11 cellular contexts compared by ENCODE assay signal in genomic region chr11:61718046-61718531, GRCh38. TPM values are rescaled to one million over a fixed set of nuclear protein-coding genes. Genes with fewer than 3 reads are reported as not detected.
DNase-seq lines count a peak whose midpoint lies in the region; ATAC-seq and TF ChIP-seq lines count a peak whose summit lies in the region.
"Had no signal": no experiment of that assay in that cellular context is flagged by ENCODE, and none has a peak within 500 bp of the region (broad histone marks: within the 10 kb centered on the region; RNA-seq: fewer than 3 reads in every experiment).

No MANE protein-coding gene starts in this region.

- H3K4me3 Mint-ChIP-seq in chondrocyte (ENCODE audit: unreplicated experiment) = peak overlapping the region; percentile 78
- no peak overlapping the region for H3K4me3 Mint-ChIP-seq in activated T-cell treated with anti-CD3 and anti-CD28 coated beads, Interleukin-2, amount 50 U/mL, for 24 hours

- H4K20me1 ChIP-seq in smooth muscle cell (ENCODE audit: low read depth) = no peaks in the 10 kb centered on the region

- H3K4me3 ChIP-seq in HFF-Myc (replicated peaks; ENCODE audit: low read depth, low read length) (peak overlapping the region; percentile 61), smooth muscle cell (peak overlapping the region; percentile 61)

- 37% methylated on average over 6 of the region's 9 CpGs for WGBS in smooth muscle cell (ENCODE audit: low lambda C conversion rate)

- no peaks in the 10 kb centered on the region for H3K27me3 ChIP-seq in smooth muscle cell (ENCODE audit: low read depth)

- no peaks in the 10 kb centered on the region for H3K36me3 Mint-ChIP-seq in chondrocyte (ENCODE audit: low read depth)
- no peaks in the 10 kb centered on the region for H3K36me3 Mint-ChIP-seq in activated T-cell treated with anti-CD3 and anti-CD28 coated beads, Interleukin-2, amount 50 U/mL, for 24 hours (ENCODE audit: low read depth)

- no peaks in the 10 kb centered on the region for H3K36me3 ChIP-seq in smooth muscle cell (ENCODE audit: low read depth)

- DNase-seq in HFF-Myc (ENCODE audit: extremely low read depth, low read depth) (no peak), chondrocyte (ENCODE audit: low spot score) (no peak), left kidney (ENCODE audit: low read depth, low spot score) (peak; percentile 31), smooth muscle cell (lab: John Stamatoyannopoulos, UW; ENCODE audit: unreplicated experiment) (no peak), NCI-H187 treated with DMSO at 0.1 percent for 48 hours (lab: John Stamatoyannopoulos, UW) (no peak)
- no peak for DNase-seq in activated T-cell treated with anti-CD3 and anti-CD28 coated beads, Interleukin-2, amount 50 U/mL, for 24 hours
- DNase-seq: activated T-cell treated with anti-CD3 and anti-CD28 coated beads, Interleukin-2, amount 50 U/mL, for 1 hour; stimulated activated CD4-positive, alpha-beta T cell treated with anti-CD3 and anti-CD28 coated beads, Interleukin-4, amount 100 ng/mL, for 24 hours had no signal

- peaks cover 22% of the 10 kb centered on the region for H3K4me1 Mint-ChIP-seq in chondrocyte (ENCODE audit: low read depth)
- H3K4me1 Mint-ChIP-seq in activated T-cell treated with anti-CD3 and anti-CD28 coated beads, Interleukin-2, amount 50 U/mL, for 24 hours (ENCODE audit: low read depth) = no peaks in the 10 kb centered on the region

- H2AFZ ChIP-seq in smooth muscle cell (ENCODE audit: low read depth) = no peak overlapping the region

- H3K9ac ChIP-seq in smooth muscle cell (ENCODE audit: low read depth) = peak overlapping the region; percentile 64
- H3K9ac ChIP-seq: KMS-11 had no signal

- peaks cover 9% of the 10 kb centered on the region for H3K4me1 ChIP-seq in smooth muscle cell (ENCODE audit: low read depth)

- no peaks in the 10 kb centered on the region for H3K9me3 ChIP-seq in smooth muscle cell (replicated peaks; ENCODE audit: low read depth)

- no peaks in the 10 kb centered on the region for H3K79me2 ChIP-seq in smooth muscle cell (ENCODE audit: low read depth)

- H3K9me3 Mint-ChIP-seq in chondrocyte (ENCODE audit: low read depth) = no peaks in the 10 kb centered on the region
- no peaks in the 10 kb centered on the region for H3K9me3 Mint-ChIP-seq in activated T-cell treated with anti-CD3 and anti-CD28 coated beads, Interleukin-2, amount 50 U/mL, for 24 hours

- peak overlapping the region; percentile 87 for H3K27ac Mint-ChIP-seq in chondrocyte (ENCODE audit: unreplicated experiment)
- H3K27ac Mint-ChIP-seq in activated T-cell treated with anti-CD3 and anti-CD28 coated beads, Interleukin-2, amount 50 U/mL, for 24 hours = no peak overlapping the region

- H3K27ac ChIP-seq in smooth muscle cell (ENCODE audit: low read depth) = no peak overlapping the region
- H3K27ac ChIP-seq: KMS-11 had no signal

- H3K4me2 ChIP-seq in smooth muscle cell = peak overlapping the region; percentile 94
- H3K4me2 ChIP-seq: KMS-11 had no signal

- no peaks in the 10 kb centered on the region for H3K27me3 Mint-ChIP-seq in chondrocyte (ENCODE audit: low read depth)
- H3K27me3 Mint-ChIP-seq in activated T-cell treated with anti-CD3 and anti-CD28 coated beads, Interleukin-2, amount 50 U/mL, for 24 hours = no peaks in the 10 kb centered on the region

- H3F3A ChIP-seq in smooth muscle cell (ENCODE audit: low read depth) = no peaks in the 10 kb centered on the region

- ATAC-seq in activated CD4-positive, CD25-positive, alpha-beta regulatory T cell treated with anti-CD3 and anti-CD28 coated beads, Interleukin-2, amount 50 U/mL, for 24 hours = no peak
- ATAC-seq in HG02571 (IDR thresholded peaks at IDR 0.05; ENCODE audit: unreplicated experiment) = no peak

- TF ChIP-seq CTCF in HFF-Myc (IDR thresholded peaks at IDR 0.05; ENCODE audit: low read depth, low read length, missing control alignments) (no peak), chondrocyte (IDR thresholded peaks at IDR 0.05) (no peak), smooth muscle cell (IDR thresholded peaks at IDR 0.05; ENCODE audit: borderline replicate concordance, insufficient read depth, poor library complexity, severe bottlenecking) (no peak)

RNA-seq across cellular contexts. Expression of gene MYRF, which starts 34.3 kb away (rescaled TPM):
- total RNA-seq in chondrocyte = 1.6 to 1.7 TPM in 2 of 3 replicates, not detected in the other
- total RNA-seq in smooth muscle cell = 11.1 and 12.2 TPM in 2 replicates
- 13.7 and 19.0 TPM in 2 replicates for polyA plus RNA-seq in smooth muscle cell

RNA-seq across cellular contexts. Expression of gene DAGLA, which starts 37.9 kb away (rescaled TPM):
- 2.8 to 5.5 TPM (median 4.8 TPM) in 3 replicates for total RNA-seq in chondrocyte
- 1.3 and 1.6 TPM in 2 replicates for total RNA-seq in smooth muscle cell
- polyA plus RNA-seq in smooth muscle cell = 2.9 and 3.9 TPM in 2 replicates
